8 cellular contexts compared by ENCODE assay signal in the genomic region with DNA sequence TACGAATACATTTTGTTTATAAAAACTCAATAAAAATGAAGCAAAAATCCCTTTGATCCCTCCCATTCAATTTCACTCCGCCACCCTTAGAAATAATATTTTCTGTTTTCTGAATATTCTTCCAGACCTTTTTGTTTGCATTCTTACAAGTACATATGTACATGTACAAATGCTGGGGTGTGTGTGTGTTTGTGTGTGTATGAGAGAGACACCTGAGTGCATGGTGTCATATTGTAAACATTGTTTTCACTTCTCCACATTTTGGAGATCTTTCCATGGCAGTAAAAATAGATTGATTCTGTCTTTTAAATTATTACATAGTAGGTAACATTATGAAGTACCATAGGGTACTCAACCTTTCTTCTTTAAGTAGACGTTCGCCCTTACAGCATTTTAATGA. TPM values are rescaled to one million over a fixed set of nuclear protein-coding genes. Genes with fewer than 3 reads are reported as not detected.
DNase-seq lines count a peak whose midpoint lies in the region; ATAC-seq and TF ChIP-seq lines count a peak whose summit lies in the region.

No MANE protein-coding gene starts in this region.

- H3K4me1 Mint-ChIP-seq in CD8-positive, alpha-beta T cell (ENCODE audit: low read depth), result peaks cover 55% of the 10 kb centered on the region
- peaks cover 31% of the 10 kb centered on the region for H3K4me1 Mint-ChIP-seq in neural crest cell

- no peak overlapping the region for H3K27ac ChIP-seq in CD8-positive, alpha-beta T cell (ENCODE audit: low read depth, low read length)
- H3K27ac ChIP-seq in colonic mucosa, result no peak overlapping the region

- CTCF ChIA-PET in CD8-positive, alpha-beta T cell (lab: Charles Lee), result no interaction called here

- peak overlapping the region; percentile 93 for H3K27ac Mint-ChIP-seq in CD8-positive, alpha-beta T cell
- H3K27ac Mint-ChIP-seq in neural crest cell (ENCODE audit: unreplicated experiment), result no peak overlapping the region

- POLR2A ChIA-PET in CD8-positive, alpha-beta T cell (lab: Charles Lee), result interaction anchor here (1.3 kb wide), 1 partner anchor 1956 kb away, joined by 3 read pairs; no protein-coding TSS in a partner anchor

- no peaks in the 10 kb centered on the region for H3K9me3 Mint-ChIP-seq in CD8-positive, alpha-beta T cell
- no peaks in the 10 kb centered on the region for H3K9me3 Mint-ChIP-seq in neural crest cell

- ATAC-seq in CD8-positive, alpha-beta T cell, result no peak
- ATAC-seq in GM21515 (IDR thresholded peaks at IDR 0.05; ENCODE audit: unreplicated experiment), result no peak

- peaks cover 22% of the 10 kb centered on the region for H3K36me3 Mint-ChIP-seq in CD8-positive, alpha-beta T cell
- no peaks in the 10 kb centered on the region for H3K36me3 Mint-ChIP-seq in neural crest cell (ENCODE audit: low read depth)

- intact Hi-C loops in CD8-positive, alpha-beta T cell (cut with DNase I, micrococcal nuclease), result loop anchor here (5.0 to 10.0 kb wide), 11 partner anchors 133 to 1954 kb away; a partner anchor contains a TSS
- intact Hi-C loops in colonic mucosa (cut with DNase I), result loop anchor here (10.0 kb wide), 1 partner anchor 223 kb away; no protein-coding TSS in a partner anchor

- DNase-seq in CD8-positive, alpha-beta T cell, result no peak
- DNase-seq in MG63 (no peak), colonic mucosa (no peak), neural crest cell (ENCODE audit: low read depth, low spot score) (no peak), NCI-H146 (lab: John Stamatoyannopoulos, UW) (no peak), NOMO-1 treated with DMSO at 0.1 percent for 48 hours (lab: John Stamatoyannopoulos, UW; ENCODE audit: unreplicated experiment) (no peak), kidney glomerular epithelial cell (lab: John Stamatoyannopoulos, UW) (no peak)

- H3K27me3 ChIP-seq in CD8-positive, alpha-beta T cell (ENCODE audit: insufficient read depth, low read length), result no peaks in the 10 kb centered on the region
- H3K27me3 ChIP-seq in MG63 (no peaks in the 10 kb centered on the region), colonic mucosa (no peaks in the 10 kb centered on the region)

- H3K4me3 ChIP-seq in CD8-positive, alpha-beta T cell (ENCODE audit: low read depth, low read length), result peak overlapping the region; percentile 86
- H3K4me3 ChIP-seq in MG63, result peak overlapping the region; percentile 69
- H3K4me3 ChIP-seq in colonic mucosa, result peak overlapping the region; percentile 86

- H3K27me3 Mint-ChIP-seq in CD8-positive, alpha-beta T cell (ENCODE audit: low read depth), result no peaks in the 10 kb centered on the region
- no peaks in the 10 kb centered on the region for H3K27me3 Mint-ChIP-seq in neural crest cell (ENCODE audit: low read depth)

- no peaks in the 10 kb centered on the region for H3K9me3 ChIP-seq in CD8-positive, alpha-beta T cell (ENCODE audit: low read length)
- H3K9me3 ChIP-seq in MG63 (no peaks in the 10 kb centered on the region; the same call in 1 of the 2 replicates), colonic mucosa (no peaks in the 10 kb centered on the region)

- no peaks in the 10 kb centered on the region for H3K36me3 ChIP-seq in CD8-positive, alpha-beta T cell (ENCODE audit: insufficient read depth, low read length)
- H3K36me3 ChIP-seq in MG63 (peaks cover 12% of the 10 kb centered on the region), colonic mucosa (no peaks in the 10 kb centered on the region)

- peaks cover 29% of the 10 kb centered on the region for H3K4me1 ChIP-seq in CD8-positive, alpha-beta T cell (ENCODE audit: insufficient read depth, low read length)
- no peaks in the 10 kb centered on the region for H3K4me1 ChIP-seq in colonic mucosa

- H3K9ac ChIP-seq in colonic mucosa (ENCODE audit: low read depth in 2 of 2, low read length in 2 of 2), result peak overlapping the region in 1 of 2 donors; percentile 93

- H3K4me3 Mint-ChIP-seq in CD8-positive, alpha-beta T cell, result peak overlapping the region; percentile 89
- peak overlapping the region; percentile 97 for H3K4me3 Mint-ChIP-seq in neural crest cell

- no peak for TF ChIP-seq CTCF in CD8-positive, alpha-beta T cell (IDR thresholded peaks at IDR 0.05)
- TF ChIP-seq CTCF in colonic mucosa (IDR thresholded peaks at IDR 0.05), result no peak
- TF ChIP-seq CTCF in neural crest cell (conservative IDR thresholded peaks at IDR 0.05), result no peak

RNA-seq across cellular contexts. Expression of a gene that starts 1.2 kb away (rescaled TPM):
- 10 to 100 TPM; 49.0 to 52.6 TPM for total RNA-seq in CD8-positive, alpha-beta T cell
- total RNA-seq in MG63 (2014; rRNA removed; shearing (Covaris generic); ENCODE audit: low replicate concordance), result 165 and 172 TPM in 2 replicates
- total RNA-seq in colonic mucosa (100 to 1,000 TPM; 203 to 232 TPM), neural crest cell (35.1 and 37.6 TPM in 2 replicates)

RNA-seq across cellular contexts. Expression of a gene that starts 1.6 kb away (rescaled TPM):
- total RNA-seq in CD8-positive, alpha-beta T cell, result 10 to 100 TPM; 12.4 to 13.0 TPM
- total RNA-seq in MG63 (2014; rRNA removed; shearing (Covaris generic); ENCODE audit: low replicate concordance), result 70.1 and 99.3 TPM in 2 replicates
- total RNA-seq in colonic mucosa, result 10 to 100 TPM; 47.2 to 67.0 TPM
- 15.9 and 17.3 TPM in 2 replicates for total RNA-seq in neural crest cell

RNA-seq across cellular contexts. Expression of a gene that starts 24.1 kb away (rescaled TPM):
- total RNA-seq in CD8-positive, alpha-beta T cell, result under 1 TPM in 1 of 2 experiments, not detected in 1; 0.08 TPM
- 0.13 TPM in 1 of 2 replicates, not detected in the other for total RNA-seq in MG63 (2014; rRNA removed; shearing (Covaris generic); ENCODE audit: low replicate concordance)
- total RNA-seq in colonic mucosa, result 1 to 10 TPM in 1 of 2 donors, under 1 TPM in 1; 0.64 to 1.6 TPM
- total RNA-seq in neural crest cell, result 0.66 TPM in 1 of 2 replicates, not detected in the other
